ENCODE assay signal across 8 cellular contexts in the genomic region with DNA sequence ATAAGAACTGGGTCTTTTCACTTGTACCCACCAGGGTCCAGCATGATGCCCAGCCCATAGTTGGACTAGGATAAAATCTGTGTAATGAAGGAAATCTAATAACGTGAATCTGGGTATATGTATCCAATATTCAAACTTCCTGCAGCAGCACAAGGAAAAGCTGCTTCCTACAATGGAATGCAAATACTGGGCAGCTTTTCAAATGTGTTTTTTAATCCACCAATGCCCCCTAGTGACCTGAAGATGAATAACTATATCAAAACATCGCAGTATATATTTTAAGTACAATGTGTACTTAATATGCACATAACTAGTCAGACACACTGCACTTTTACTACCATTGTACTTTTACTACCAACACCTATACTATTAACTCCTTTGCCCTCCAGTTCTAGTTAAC. TPM values are rescaled to one million over a fixed set of nuclear protein-coding genes. Genes with fewer than 3 reads are reported as not detected.
DNase-seq lines count a peak whose midpoint lies in the region; ATAC-seq, FAIRE-seq and TF ChIP-seq lines count a peak whose summit lies in the region.

No MANE protein-coding gene starts in this region.

- H3K4me3 Mint-ChIP-seq in activated CD8-positive, alpha-beta memory T cell treated with anti-CD3 and anti-CD28 coated beads, Interleukin-2, amount 10 ng/mL, durations not matched to agents 7 days and 5 days = no peak overlapping the region

- H3K9me3 ChIP-seq in GM12878 (replicated peaks; ENCODE audit: control insufficient read depth, insufficient read depth, low read length) (no peaks in the 10 kb centered on the region), stomach smooth muscle (ENCODE audit: control insufficient read depth in 2 of 2, low read length in 2 of 2) (no peaks in the 10 kb centered on the region)

- intact Hi-C loops in GM12878 (cut with micrococcal nuclease; ENCODE audit: unreplicated experiment) = loop anchor here (1.0 kb wide), 3 partner anchors 119 to 208 kb away; a partner anchor contains a TSS

- H3K4me1 ChIP-seq in GM12878 (ENCODE audit: control insufficient read depth, insufficient read depth, low read length) (peaks cover 12% of the 10 kb centered on the region), stomach smooth muscle (ENCODE audit: control insufficient read depth, insufficient read depth, low read length) (peaks cover 2% of the 10 kb centered on the region)

- no peaks in the 10 kb centered on the region for H3K9me3 Mint-ChIP-seq in activated CD8-positive, alpha-beta memory T cell treated with anti-CD3 and anti-CD28 coated beads, Interleukin-2, amount 10 ng/mL, durations not matched to agents 7 days and 5 days (ENCODE audit: low read depth)

- FAIRE-seq in GM12878 (lab: Jason Lieb, UNC) = peak; percentile 13

- H3K36me3 Mint-ChIP-seq in activated CD8-positive, alpha-beta memory T cell treated with anti-CD3 and anti-CD28 coated beads, Interleukin-2, amount 10 ng/mL, durations not matched to agents 7 days and 5 days = no peaks in the 10 kb centered on the region

- H3K4me3 ChIP-seq in GM12878 (no peak overlapping the region), stomach smooth muscle (ENCODE audit: low read length in 2 of 2) (peak overlapping the region; percentile 46 to 54)

- 0 out of 2 replicates have a peak overlapping the region, but pooled peaks have one; percentile 65 for H3K4me2 ChIP-seq in GM12878 (ENCODE audit: control insufficient read depth, insufficient read depth)

- H3K79me2 ChIP-seq in GM12878 (ENCODE audit: control insufficient read depth, insufficient read depth, low read length) = peaks cover 6% of the 10 kb centered on the region

- peaks cover 24% of the 10 kb centered on the region for H3K4me1 Mint-ChIP-seq in activated CD8-positive, alpha-beta memory T cell treated with anti-CD3 and anti-CD28 coated beads, Interleukin-2, amount 10 ng/mL, durations not matched to agents 7 days and 5 days

- BruUV-seq in GM12878 (replicated peaks; lab: Mats Ljungman, UMichigan) = no TSS peak

- WGBS in GM12878 (ENCODE audit: insufficient coverage, insufficient replicate concordance, low lambda C conversion rate, missing lambda C conversion rate) = 20% methylated on average over 2 of the region's 2 CpGs

- H2AFZ ChIP-seq in GM12878 (ENCODE audit: control insufficient read depth, low read depth, low read length) = no peak overlapping the region

- CTCF ChIA-PET in activated CD8-positive, alpha-beta memory T cell treated with anti-CD3 and anti-CD28 coated beads, Interleukin-2, amount 10 ng/mL, durations not matched to agents 7 days and 5 days (lab: Charles Lee) = interaction anchor here (0.6 to 3.7 kb wide), 37 partner anchors 14 to 235 kb away, joined by 3 to 36 read pairs (median 5); a partner anchor contains a TSS
- CTCF ChIA-PET in GM12878 (lab: Yijun Ruan, JAX) = interaction anchor here (0.6 to 5.7 kb wide), 48 partner anchors 14 to 1917 kb away, joined by 3 to 154 read pairs (median 6); a partner anchor contains a TSS

- in situ Hi-C loops in GM12878 (cut with MboI) = loop anchor here (5.0 to 10.0 kb wide), 4 partner anchors 120 to 1918 kb away; a partner anchor contains a TSS

- no peaks in the 10 kb centered on the region for H3K36me3 ChIP-seq in GM12878 (ENCODE audit: control insufficient read depth in 2 of 2, insufficient read depth in 2 of 2, low read length in 1 of 2)
- H3K36me3 ChIP-seq in stomach smooth muscle (ENCODE audit: control insufficient read depth in 2 of 2, insufficient read depth in 2 of 2, low read length in 2 of 2) = no peaks in the 10 kb centered on the region

- TF ChIP-seq CTCF in GM12878 (IDR thresholded peaks at IDR 0.05 in 2 of 3, conservative IDR thresholded peaks at IDR 0.05 in 1 of 3; ENCODE audit: control insufficient read depth in 2 of 3, extremely low read depth in 1 of 3, insufficient read depth in 1 of 3, low read depth in 3 of 3, low read length in 3 of 3) = peak; percentile 35 to 73 (median 49); a peak in 5 of 6 replicates

- no peak overlapping the region for H3K9ac ChIP-seq in GM12878 (ENCODE audit: control insufficient read depth, insufficient read depth, low read length)
- no peak overlapping the region for H3K9ac ChIP-seq in stomach smooth muscle (ENCODE audit: low read length in 2 of 2)

- TF ChIP-seq EP300 in GM12878 (IDR thresholded peaks at IDR 0.05; ENCODE audit: borderline replicate concordance in 1 of 2, control insufficient read depth in 1 of 2, low read depth in 2 of 2, low read length in 2 of 2) = no peak

- TF ChIP-seq RAD21 in GM12878 (IDR thresholded peaks at IDR 0.05; ENCODE audit: insufficient read depth, low read depth, low read length) = peak; percentile 67

- no peak overlapping the region for H3K27ac Mint-ChIP-seq in activated CD8-positive, alpha-beta memory T cell treated with anti-CD3 and anti-CD28 coated beads, Interleukin-2, amount 10 ng/mL, durations not matched to agents 7 days and 5 days

- DNase-seq in activated CD8-positive, alpha-beta memory T cell treated with anti-CD3 and anti-CD28 coated beads, Interleukin-2, amount 10 ng/mL, durations not matched to agents 7 days and 5 days = no peak
- DNase-seq in activated CD8-positive, alpha-beta memory T cell treated with anti-CD3 and anti-CD28 coated beads, Interleukin-2, amount 50 U/mL, for 4 hours = no peak
- DNase-seq in NCI-H1930 (lab: John Stamatoyannopoulos, UW) (peak; percentile 1 to 23), GM12878 (ENCODE audit: low read depth, low spot score) (no peak), iPS-NIHi7 (ENCODE audit: extremely low spot score) (peak; percentile 38)
- no peak for DNase-seq in stimulated activated CD4-positive, alpha-beta T cell treated with anti-CD3 and anti-CD28 coated beads, Interleukin-15, amount 100 ng/mL, for 24 hours
- DNase-seq in activated naive CD4-positive, alpha-beta T cell (lab: John Stamatoyannopoulos, UW) = no peak

- H3K27ac ChIP-seq in GM12878 (ENCODE audit: control insufficient read depth, insufficient read depth) (peak overlapping the region; percentile 6; the same call in 1 of the 2 replicates), stomach smooth muscle (ENCODE audit: low read length) (no peak overlapping the region)

- peak; percentile 4 for ATAC-seq in activated CD8-positive, alpha-beta memory T cell treated with anti-CD3 and anti-CD28 coated beads, Interleukin-2, amount 10 ng/mL, durations not matched to agents 7 days and 5 days
- peak; percentile 36 for ATAC-seq in GM12878

- no peaks in the 10 kb centered on the region for H4K20me1 ChIP-seq in GM12878 (ENCODE audit: control insufficient read depth, insufficient read depth)

- no peaks in the 10 kb centered on the region for H3K27me3 Mint-ChIP-seq in activated CD8-positive, alpha-beta memory T cell treated with anti-CD3 and anti-CD28 coated beads, Interleukin-2, amount 10 ng/mL, durations not matched to agents 7 days and 5 days

- SMC1A ChIA-PET in GM12878 (lab: Charles Lee; ENCODE audit: uncharacterized antibody, unreplicated experiment) = interaction anchor here (0.8 to 3.3 kb wide), 31 partner anchors 13 to 1917 kb away, joined by 3 to 82 read pairs (median 7); a partner anchor contains a TSS

- no peaks in the 10 kb centered on the region for H3K27me3 ChIP-seq in GM12878 (replicated peaks in 1 of 2; ENCODE audit: control insufficient read depth in 2 of 2, insufficient read depth in 2 of 2, low read length in 1 of 2)
- H3K27me3 ChIP-seq in stomach smooth muscle (ENCODE audit: control insufficient read depth in 1 of 2, insufficient read depth in 2 of 2, low read length in 2 of 2) = peaks cover 0 to 2% of the 10 kb centered on the region in 2 donors

- POLR2A ChIA-PET in GM12878 (lab: Charles Lee) = interaction anchor here (0.5 to 3.1 kb wide), 10 partner anchors 41 to 235 kb away, joined by 3 to 26 read pairs (median 4); a partner anchor contains a TSS

- no peak for TF ChIP-seq POLR2A in GM12878 (IDR thresholded peaks at IDR 0.05; ENCODE audit: low read depth, low read length)

- RAD21 ChIA-PET in GM12878 (lab: Charles Lee; ENCODE audit: unreplicated experiment) = interaction anchor here (0.6 to 4.5 kb wide), 35 partner anchors 13 to 1917 kb away, joined by 3 to 96 read pairs (median 4); a partner anchor contains a TSS

RNA-seq across cellular contexts. Expression of a gene that starts 5.3 kb away (rescaled TPM):
- 10 to 100 TPM; 27.1 to 27.5 TPM for total RNA-seq in activated CD8-positive, alpha-beta memory T cell treated with anti-CD3 and anti-CD28 coated beads, Interleukin-2, amount 10 ng/mL, durations not matched to agents 7 days and 5 days
- 8.2 and 9.6 TPM in 2 replicates for total RNA-seq in GM12878 (2013; cell fraction: nucleolus; rRNA removed)
- 20.7 and 24.7 TPM in 2 replicates for total RNA-seq in GM12878 (2014; rRNA removed)
- total RNA-seq in GM12878 (2014; rRNA removed; fragmentation: Illumina TruSeq; extraction: Trizol) = 22.1 and 23.8 TPM in 2 replicates
- 25.7 and 32.0 TPM in 2 replicates for total RNA-seq in GM12878 (2021)
- 17.9 TPM for polyA plus RNA-seq in GM12878 (2011; ENCODE audit: low read depth)
- polyA plus RNA-seq in GM12878 (2011; rRNA removed) = 41.0 and 66.9 TPM in 2 replicates
- 30.6 and 41.1 TPM in 2 replicates for polyA plus RNA-seq in GM12878 (2011; cell fraction: cytosol; rRNA removed)
- 13.1 and 13.7 TPM in 2 replicates for polyA plus RNA-seq in GM12878 (2011; cell fraction: nucleus; rRNA removed)
- polyA plus RNA-seq in GM12878 (2012) = 21.6 and 22.7 TPM in 2 replicates
- polyA plus RNA-seq in GM12878 (2014; fragmentation: Illumina TruSeq; extraction: Trizol) = 30.0 and 36.4 TPM in 2 replicates
- polyA plus RNA-seq in GM12878 (2014; fragmentation: Nextera tagmentation; extraction: Ambion mirVana) = 10 to 100 TPM; 41.8 to 42.9 TPM
- polyA plus RNA-seq in GM12878 (2014; rRNA removed) = 23.8 and 27.3 TPM in 2 replicates
- polyA plus RNA-seq in GM12878 (2016; fragmentation: Nextera tagmentation; extraction: Ambion mirVana) = 10 to 100 TPM; 66.8 to 68.7 TPM
- 14.8 and 15.1 TPM in 2 replicates for polyA minus RNA-seq in GM12878 (2011; rRNA and poly(A)+ RNA removed)
- 6.5 and 7.9 TPM in 2 replicates for polyA minus RNA-seq in GM12878 (2011; cell fraction: cytosol; rRNA and poly(A)+ RNA removed)
- 5.0 and 7.5 TPM in 2 replicates for polyA minus RNA-seq in GM12878 (2011; cell fraction: nucleus; rRNA and poly(A)+ RNA removed)

RNA-seq across cellular contexts. Expression of a gene that starts 5.4 kb away (rescaled TPM):
- total RNA-seq in activated CD8-positive, alpha-beta memory T cell treated with anti-CD3 and anti-CD28 coated beads, Interleukin-2, amount 10 ng/mL, durations not matched to agents 7 days and 5 days = under 1 TPM in 1 of 2 experiments, not detected in 1; 0.20 TPM
- not detected in 2 replicates for total RNA-seq in GM12878 (2013; cell fraction: nucleolus; rRNA removed)
- total RNA-seq in GM12878 (2014; rRNA removed) (not detected in 2 replicates), GM12878 (2014; rRNA removed; fragmentation: Illumina TruSeq; extraction: Trizol) (not detected in 2 replicates), GM12878 (2021) (0.13 TPM in 1 of 2 replicates, not detected in the other)
- not detected for polyA plus RNA-seq in GM12878 (2011; ENCODE audit: low read depth)
- polyA plus RNA-seq in GM12878 (2011; rRNA removed) (0.06 and 0.11 TPM in 2 replicates), GM12878 (2014; fragmentation: Illumina TruSeq; extraction: Trizol) (0.10 TPM in 1 of 2 replicates, not detected in the other), GM12878 (2014; fragmentation: Nextera tagmentation; extraction: Ambion mirVana) (not detected), GM12878 (2014; rRNA removed) (not detected in 2 replicates), GM12878 (2016; fragmentation: Nextera tagmentation; extraction: Ambion mirVana) (under 1 TPM; 0.15 to 0.24 TPM)
- not detected in 2 replicates for polyA plus RNA-seq in GM12878 (2011; cell fraction: cytosol; rRNA removed)
- polyA plus RNA-seq in GM12878 (2011; cell fraction: nucleus; rRNA removed) = not detected in 2 replicates
- 0.08 TPM in 1 of 2 replicates, not detected in the other for polyA plus RNA-seq in GM12878 (2012)
- polyA minus RNA-seq in GM12878 (2011; rRNA and poly(A)+ RNA removed) = not detected in 2 replicates
- not detected in 2 replicates for polyA minus RNA-seq in GM12878 (2011; cell fraction: cytosol; rRNA and poly(A)+ RNA removed)
- not detected in 2 replicates for polyA minus RNA-seq in GM12878 (2011; cell fraction: nucleus; rRNA and poly(A)+ RNA removed)

Comparison
In these comparisons a context has a peak if more than half of its experiments do, and no peak if none do; other contexts are left out.
1. DNase-seq: peak in NCI-H1930 (2 of 2) and iPS-NIHi7 (single experiment); none in activated CD8-positive, alpha-beta memory T cell treated with anti-CD3 and anti-CD28 coated beads, Interleukin-2, amount 10 ng/mL, durations not matched to agents 7 days and 5 days (single experiment), activated CD8-positive, alpha-beta memory T cell treated with anti-CD3 and anti-CD28 coated beads, Interleukin-2, amount 50 U/mL, for 4 hours (single experiment), GM12878 (single experiment), stimulated activated CD4-positive, alpha-beta T cell treated with anti-CD3 and anti-CD28 coated beads, Interleukin-15, amount 100 ng/mL, for 24 hours (single experiment) and activated naive CD4-positive, alpha-beta T cell (0 of 4).